ENCODE assay signal across 1 cellular context in genomic region chr16:66552288-66553143, GRCh38.
A peak's percentile ranks its signal among the peaks of the same experiment; 100 is the strongest.
TF ChIP-seq lines count a peak whose summit lies in the region.

Gene CKLF, plus strand, starts transcription at chr16:66552576. Its CDS starts 140 bp downstream, at chr16:66552716.

TF ChIP-seq in WTC11, 78 proteins besides CTCF, POLR2A, EP300 and RAD21 (continued from another document and continues in another):
- TF ChIP-seq PRDM15 (CRISPR knock-in tag; IDR thresholded peaks at IDR 0.05) (no peak), ERG (CRISPR knock-in tag; IDR thresholded peaks at IDR 0.05) (no peak), FOXP4 (CRISPR knock-in tag; IDR thresholded peaks at IDR 0.05) (peak; percentile 98), CREM (CRISPR knock-in tag; IDR thresholded peaks at IDR 0.05) (peak; percentile 88), FOXK1 (CRISPR knock-in tag; IDR thresholded peaks at IDR 0.05) (peak; percentile 95), TEAD1 (CRISPR knock-in tag; IDR thresholded peaks at IDR 0.05) (peak; percentile 98), OVOL2 (CRISPR knock-in tag; IDR thresholded peaks at IDR 0.05; ENCODE audit: borderline replicate concordance) (no peak), TEAD4 (CRISPR knock-in tag; IDR thresholded peaks at IDR 0.05) (peak; percentile 88; the same call in 1 of the 2 replicates), SMAD3 (CRISPR knock-in tag; IDR thresholded peaks at IDR 0.05; ENCODE audit: borderline replicate concordance) (peak; percentile 99), SOX15 (CRISPR knock-in tag; IDR thresholded peaks at IDR 0.05) (no peak), FOXJ3 (CRISPR knock-in tag; IDR thresholded peaks at IDR 0.05; ENCODE audit: borderline replicate concordance) (peak; percentile 83; the same call in 1 of the 2 replicates), JAZF1 (CRISPR knock-in tag; IDR thresholded peaks at IDR 0.05) (no peak), ZNF396 (CRISPR knock-in tag; IDR thresholded peaks at IDR 0.05; ENCODE audit: borderline replicate concordance) (no peak), MYBL2 (CRISPR knock-in tag; IDR thresholded peaks at IDR 0.05) (peak; percentile 97), SMAD4 (CRISPR knock-in tag; IDR thresholded peaks at IDR 0.05) (peak; percentile 86), ZNF423 (CRISPR knock-in tag; IDR thresholded peaks at IDR 0.05) (no peak), GTF2I (CRISPR knock-in tag; conservative IDR thresholded peaks at IDR 0.05) (no peak), TCF7 (CRISPR knock-in tag; IDR thresholded peaks at IDR 0.05; ENCODE audit: low read depth) (peak; percentile 95), KAT7 (CRISPR knock-in tag; IDR thresholded peaks at IDR 0.05; ENCODE audit: borderline replicate concordance) (0 out of 2 replicates have a peak, but pooled peaks have one; percentile 40), HMGXB4 (CRISPR knock-in tag; IDR thresholded peaks at IDR 0.05) (peak; percentile 84), ATF1 (CRISPR knock-in tag; IDR thresholded peaks at IDR 0.05) (peak; percentile 92), ZNF138 (CRISPR knock-in tag; conservative IDR thresholded peaks at IDR 0.05) (peak; percentile 96), NFYB (CRISPR knock-in tag; conservative IDR thresholded peaks at IDR 0.05; ENCODE audit: low read depth) (peak; percentile 56), AR (CRISPR knock-in tag; IDR thresholded peaks at IDR 0.05) (no peak), MXD4 (CRISPR knock-in tag; IDR thresholded peaks at IDR 0.05; ENCODE audit: borderline replicate concordance) (no peak), PRRX2 (CRISPR knock-in tag; IDR thresholded peaks at IDR 0.05) (no peak), ELF4 (CRISPR knock-in tag; IDR thresholded peaks at IDR 0.05; ENCODE audit: low read depth) (peak; percentile 77; the same call in 1 of the 2 replicates), ESRRA (CRISPR knock-in tag; IDR thresholded peaks at IDR 0.05; ENCODE audit: borderline replicate concordance) (peak; percentile 92), ZNF219 (CRISPR knock-in tag; IDR thresholded peaks at IDR 0.05; ENCODE audit: borderline replicate concordance) (no peak; the same call in 1 of the 2 replicates), ZNF425 (CRISPR knock-in tag; conservative IDR thresholded peaks at IDR 0.05) (no peak), STAT6 (CRISPR knock-in tag; conservative IDR thresholded peaks at IDR 0.05; ENCODE audit: low read depth) (no peak; the same call in 1 of the 2 replicates), MAX (CRISPR knock-in tag; IDR thresholded peaks at IDR 0.05) (peak; percentile 100), RELA (CRISPR knock-in tag; IDR thresholded peaks at IDR 0.05; ENCODE audit: borderline replicate concordance) (peak; percentile 97), ZNF232 (CRISPR knock-in tag; IDR thresholded peaks at IDR 0.05) (peak; percentile 99), E2F1 (CRISPR knock-in tag; IDR thresholded peaks at IDR 0.05) (peak; percentile 98), IRF2 (CRISPR knock-in tag; IDR thresholded peaks at IDR 0.05; ENCODE audit: borderline replicate concordance, low read depth) (peak; percentile 88; the same call in 1 of the 2 replicates), ZNF671 (CRISPR knock-in tag; IDR thresholded peaks at IDR 0.05) (no peak), ATF3 (CRISPR knock-in tag; conservative IDR thresholded peaks at IDR 0.05) (peak; percentile 82; the same call in 1 of the 2 replicates), USF2 (CRISPR knock-in tag; IDR thresholded peaks at IDR 0.05) (peak; percentile 51; the same call in 1 of the 2 replicates), RORB (CRISPR knock-in tag; IDR thresholded peaks at IDR 0.05) (no peak)
